37 cellular contexts compared by ENCODE assay signal in genomic region chr17:45120558-45120957, GRCh38.
"Had no signal": no experiment of that assay in that cellular context is flagged by ENCODE, and none has a peak within 500 bp of the region (broad histone marks: within the 10 kb centered on the region; RNA-seq: fewer than 3 reads in every experiment).

No MANE protein-coding gene starts in this region.

- H3K4me3 Mint-ChIP-seq: activated CD4-positive, alpha-beta memory T cell treated with anti-CD3 and anti-CD28 coated beads, Interleukin-2, amount 10 ng/mL, durations not matched to agents 7 days and 5 days; activated CD8-positive, alpha-beta memory T cell treated with anti-CD3 and anti-CD28 coated beads, Interleukin-2, amount 10 ng/mL, durations not matched to agents 7 days and 5 days; activated naive CD4-positive, alpha-beta T cell treated with anti-CD3 and anti-CD28 coated beads, Interleukin-2, amount 10 ng/mL, durations not matched to agents 7 days and 5 days; activated naive CD8-positive, alpha-beta T cell; activated naive CD8-positive, alpha-beta T cell treated with anti-CD3 and anti-CD28 coated beads, Interleukin-2, amount 50 U/mL, for 24 hours; brain had no signal

- H3K9me3 Mint-ChIP-seq: activated CD4-positive, alpha-beta memory T cell treated with anti-CD3 and anti-CD28 coated beads, Interleukin-2, amount 10 ng/mL, durations not matched to agents 7 days and 5 days; activated naive CD4-positive, alpha-beta T cell treated with anti-CD3 and anti-CD28 coated beads, Interleukin-2, amount 10 ng/mL, durations not matched to agents 7 days and 5 days; activated naive CD8-positive, alpha-beta T cell treated with anti-CD3 and anti-CD28 coated beads, Interleukin-2, amount 50 U/mL, for 24 hours; brain had no signal

- FAIRE-seq: bronchial epithelial cell had no signal

- H3K4me2 ChIP-seq: KMS-11 had no signal

- H3K4me3 ChIP-seq: Peyer's patch had no signal

- H3K27ac ChIP-seq: KMS-11, Peyer's patch, VCaP had no signal

- H3K27me3 ChIP-seq: Peyer's patch had no signal

- DNase-seq: activated CD4-positive, alpha-beta memory T cell treated with anti-CD3 and anti-CD28 coated beads, Interleukin-2, amount 10 ng/mL, durations not matched to agents 7 days and 5 days; activated CD4-positive, alpha-beta T cell treated with anti-CD3 and anti-CD28 coated beads for 1 hour; activated CD4-positive, alpha-beta T cell treated with anti-CD3 and anti-CD28 coated beads for 48 hours; activated CD4-positive, CD25-positive, alpha-beta regulatory T cell; activated CD8-positive, alpha-beta memory T cell treated with anti-CD3 and anti-CD28 coated beads for 24 hours; activated CD8-positive, alpha-beta memory T cell treated with anti-CD3 and anti-CD28 coated beads, Interleukin-2, amount 10 ng/mL, durations not matched to agents 7 days and 5 days; activated CD8-positive, alpha-beta memory T cell treated with anti-CD3 and anti-CD28 coated beads, Interleukin-2, amount 50 U/mL, for 48 hours; activated effector memory CD4-positive, alpha-beta T cell treated with Interleukin-2 at 50 U/mL for 16 hours; activated naive CD4-positive, alpha-beta T cell treated with anti-CD3 and anti-CD28 coated beads, Interleukin-2, amount 10 ng/mL, durations not matched to agents 7 days and 5 days; activated naive CD8-positive, alpha-beta T cell treated with anti-CD3 and anti-CD28 coated beads, Interleukin-2, amount 50 U/mL, for 24 hours; activated T-cell treated with anti-CD3 and anti-CD28 coated beads, Interleukin-2, amount 50 U/mL, for 48 hours; anterior cingulate cortex; cerebellar nuclear complex; NCI-H1048; NCI-H1105 treated with DMSO at 0.1 percent for 48 hours; NCI-H1436; NCI-H1694; NCI-H1930; NCI-H2081 treated with DMSO at 0.1 percent for 48 hours; NCI-H226; NCI-H446 treated with DMSO at 0.1 percent for 48 hours; NCI-H524 treated with DMSO at 0.1 percent for 48 hours; NCI-H748 treated with DMSO at 0.1 percent for 48 hours; NK-92 treated with Interleukin-12 subunit alpha and Interleukin-12 subunit beta, amount 100 ng/mL, for 24 hours; PC-3; Peyer's patch; RPMI8226; SW 1271; T-helper 1 cell; T-helper 2 cell; T-helper 9 cell had no signal

- H3K9me3 ChIP-seq: Peyer's patch had no signal

- H3K9ac ChIP-seq: KMS-11 had no signal

- H3K4me1 Mint-ChIP-seq: activated naive CD4-positive, alpha-beta T cell treated with anti-CD3 and anti-CD28 coated beads, Interleukin-2, amount 10 ng/mL, durations not matched to agents 7 days and 5 days; brain had no signal

- H3K27ac Mint-ChIP-seq: activated CD4-positive, alpha-beta memory T cell treated with anti-CD3 and anti-CD28 coated beads, Interleukin-2, amount 10 ng/mL, durations not matched to agents 7 days and 5 days; activated CD8-positive, alpha-beta memory T cell treated with anti-CD3 and anti-CD28 coated beads, Interleukin-2, amount 10 ng/mL, durations not matched to agents 7 days and 5 days; activated naive CD4-positive, alpha-beta T cell treated with anti-CD3 and anti-CD28 coated beads, Interleukin-2, amount 10 ng/mL, durations not matched to agents 7 days and 5 days; activated naive CD8-positive, alpha-beta T cell; activated naive CD8-positive, alpha-beta T cell treated with anti-CD3 and anti-CD28 coated beads, Interleukin-2, amount 50 U/mL, for 24 hours; brain had no signal

- ATAC-seq: activated CD8-positive, alpha-beta memory T cell treated with anti-CD3 and anti-CD28 coated beads, Interleukin-2, amount 10 ng/mL, durations not matched to agents 7 days and 5 days; activated naive CD8-positive, alpha-beta T cell treated with anti-CD3 and anti-CD28 coated beads, Interleukin-2, amount 50 U/mL, for 24 hours; PC-3; Right ventricle myocardium inferior had no signal

- H3K27me3 Mint-ChIP-seq: activated naive CD8-positive, alpha-beta T cell; brain had no signal
